ENCODE assay signal across 12 cellular contexts in genomic region chr7:16929146-16929762, GRCh38. TPM values are rescaled to one million over a fixed set of nuclear protein-coding genes. Genes with fewer than 3 reads are reported as not detected.
DNase-seq lines count a peak whose midpoint lies in the region; ATAC-seq and TF ChIP-seq lines count a peak whose summit lies in the region.
"Had no signal": no experiment of that assay in that cellular context is flagged by ENCODE, and none has a peak within 500 bp of the region (broad histone marks: within the 10 kb centered on the region; RNA-seq: fewer than 3 reads in every experiment).

No MANE protein-coding gene starts in this region.

- H3K36me3 ChIP-seq in PC-9 (ENCODE audit: low read depth) = no peaks in the 10 kb centered on the region

- H3K9me3 ChIP-seq in PC-9 (ENCODE audit: insufficient read depth, low read depth) = peaks cover 40% of the 10 kb centered on the region

- H3K79me2 ChIP-seq in PC-9 (ENCODE audit: low read depth) = no peaks in the 10 kb centered on the region

- no peak for TF ChIP-seq CTCF in PC-9 (conservative IDR thresholded peaks at IDR 0.05)

- H3K4me1 ChIP-seq in PC-9 (replicated peaks; ENCODE audit: insufficient read depth) = peaks cover 34% of the 10 kb centered on the region

- H3K27me3 ChIP-seq in PC-9 (ENCODE audit: insufficient read depth, low read depth) = no peaks in the 10 kb centered on the region

- DNase-seq in GDM1 (lab: John Stamatoyannopoulos, UW) (peak; percentile 78), SIG-M5 (lab: John Stamatoyannopoulos, UW) (peak; percentile 79), DMS79 treated with DMSO at 0.1 percent for 48 hours (lab: John Stamatoyannopoulos, UW) (no peak), PC-9 (no peak), NCI-H69 (lab: John Stamatoyannopoulos, UW) (no peak)
- no peak for DNase-seq in activated CD4-positive, alpha-beta T cell treated with anti-CD3 and anti-CD28 coated beads for 4 hours
- DNase-seq: activated CD4-positive, alpha-beta T cell treated with anti-CD3 and anti-CD28 coated beads, Interleukin-2, amount 50 U/mL, for 4 hours; CD4-positive, CD25-positive, alpha-beta regulatory T cell; NCI-H526 treated with DMSO at 0.1 percent for 48 hours had no signal

- H3F3A ChIP-seq in PC-9 (ENCODE audit: insufficient read depth, low read depth) = peaks cover 3% of the 10 kb centered on the region; the same call in 1 of the 2 replicates

- POLR2A ChIA-PET in PC-9 (lab: Charles Lee; ENCODE audit: unreplicated experiment) = no interaction called here

- H3K4me2 ChIP-seq in PC-9 = no peak overlapping the region

- CTCF ChIA-PET in PC-9 (lab: Charles Lee) = no interaction called here

- ATAC-seq in GM21367 (IDR thresholded peaks at IDR 0.05; ENCODE audit: unreplicated experiment) (peak; percentile 90), HG03135 (IDR thresholded peaks at IDR 0.05; ENCODE audit: unreplicated experiment) (peak; percentile 90)

- H2AFZ ChIP-seq in PC-9 = no peak overlapping the region

- no peaks in the 10 kb centered on the region for H3K9me2 ChIP-seq in PC-9 (ENCODE audit: insufficient read depth)

- no TSS peak for BruUV-seq in PC-9 (replicated peaks; lab: Mats Ljungman, UMichigan)

- no peak overlapping the region for H3K4me3 ChIP-seq in PC-9

- intact Hi-C loops in PC-9 (cut with micrococcal nuclease; ENCODE audit: unreplicated experiment) = no loop called here

- no peaks in the 10 kb centered on the region for H4K20me1 ChIP-seq in PC-9 (ENCODE audit: insufficient read depth)

- no peak overlapping the region for H3K27ac ChIP-seq in PC-9

RNA-seq across cellular contexts. Expression of gene AGR3, which starts 47.5 kb away (rescaled TPM):
- 0.57 and 0.63 TPM in 2 replicates for total RNA-seq in PC-9 (2021)
- total RNA-seq: CD4-positive, CD25-positive, alpha-beta regulatory T cell; osteocyte had no signal

Comparison
In these comparisons a context has a peak if more than half of its experiments do, and no peak if none do; other contexts are left out.
1. DNase-seq: peak in GDM1 (single experiment) and SIG-M5 (single experiment); none in activated CD4-positive, alpha-beta T cell treated with anti-CD3 and anti-CD28 coated beads for 4 hours (0 of 2), DMS79 treated with DMSO at 0.1 percent for 48 hours (single experiment), PC-9 (0 of 2) and NCI-H69 (single experiment).